ENCODE assay signal across 17 cellular contexts in genomic region chr11:86205415-86206268, GRCh38. TPM values are rescaled to one million over a fixed set of nuclear protein-coding genes. Genes with fewer than 3 reads are reported as not detected.
DNase-seq lines count a peak whose midpoint lies in the region; ATAC-seq and TF ChIP-seq lines count a peak whose summit lies in the region.
"Had no signal": no experiment of that assay in that cellular context is flagged by ENCODE, and none has a peak within 500 bp of the region (broad histone marks: within the 10 kb centered on the region; RNA-seq: fewer than 3 reads in every experiment).

No MANE protein-coding gene starts in this region.

- no peak overlapping the region for H3K9ac ChIP-seq in Karpas-422 (ENCODE audit: low read length)

- no peak for TF ChIP-seq CTCF in MCF 10A (IDR thresholded peaks at IDR 0.05; ENCODE audit: unreplicated experiment)

- no peaks in the 10 kb centered on the region for H3K9me3 ChIP-seq in Karpas-422 (ENCODE audit: low read length)

- H3K27me3 Mint-ChIP-seq in MCF 10A (ENCODE audit: insufficient read depth, unreplicated experiment) = no peaks in the 10 kb centered on the region
- no peaks in the 10 kb centered on the region for H3K27me3 Mint-ChIP-seq in stimulated activated naive B cell treated with anti-CD40 and anti-IgM and Interleukin-4, amounts not matched to agents 10 μg/mL and 1 μg/mL and 100 μg/mL, for 72 hours
- H3K27me3 Mint-ChIP-seq: activated naive CD4-positive, alpha-beta T cell treated with anti-CD3 and anti-CD28 coated beads, Interleukin-2, amount 50 U/mL, for 24 hours; activated T-cell treated with anti-CD3 and anti-CD28 coated beads, Interleukin-2, amount 50 U/mL, for 24 hours; naive B cell had no signal

- H3K27ac ChIP-seq in Karpas-422 (ENCODE audit: low read length) = peak overlapping the region; percentile 86
- H3K27ac ChIP-seq: epithelial cell of prostate had no signal

- POLR2A ChIA-PET in MCF 10A (lab: Yijun Ruan, JAX) = interaction anchor here (0.6 to 1.9 kb wide), 3 partner anchors 9 to 578 kb away, joined by 3 to 5 read pairs (median 4); no protein-coding TSS in a partner anchor

- peaks cover 82% of the 10 kb centered on the region for H3K4me1 ChIP-seq in Karpas-422 (ENCODE audit: low read length)

- H3K36me3 ChIP-seq in Karpas-422 (ENCODE audit: insufficient read depth, low read length) = no peaks in the 10 kb centered on the region

- H3K27ac Mint-ChIP-seq in MCF 10A (ENCODE audit: low read depth, unreplicated experiment) = no peak overlapping the region
- no peak overlapping the region for H3K27ac Mint-ChIP-seq in stimulated activated naive B cell treated with anti-CD40 and anti-IgM and Interleukin-4, amounts not matched to agents 10 μg/mL and 1 μg/mL and 100 μg/mL, for 72 hours
- H3K27ac Mint-ChIP-seq: activated naive CD4-positive, alpha-beta T cell treated with anti-CD3 and anti-CD28 coated beads, Interleukin-2, amount 50 U/mL, for 24 hours; activated T-cell treated with anti-CD3 and anti-CD28 coated beads, Interleukin-2, amount 50 U/mL, for 24 hours had no signal

- no peaks in the 10 kb centered on the region for H3K79me2 ChIP-seq in Karpas-422 (ENCODE audit: low read length)

- H2AFZ ChIP-seq in Karpas-422 (ENCODE audit: low read length) = peak overlapping the region; percentile 62

- no peaks in the 10 kb centered on the region for H3K27me3 ChIP-seq in Karpas-422 (ENCODE audit: low read length)

- CTCF ChIA-PET in MCF 10A (lab: Yijun Ruan, JAX) = interaction anchor here (0.7 to 3.3 kb wide), 5 partner anchors 12 to 278 kb away, joined by 3 to 32 read pairs (median 4); no protein-coding TSS in a partner anchor

- no peaks in the 10 kb centered on the region for H4K20me1 ChIP-seq in Karpas-422 (ENCODE audit: insufficient read depth, low read depth, low read length)

- H3K4me2 ChIP-seq in Karpas-422 (ENCODE audit: low read depth, low read length, poor library complexity, severe bottlenecking) = peak overlapping the region; percentile 0

- DNase-seq in Ammon's horn (ENCODE audit: low spot score) = peak; percentile 53
- DNase-seq in Karpas-422 = peak; percentile 82
- peak; percentile 21 for DNase-seq in RPMI7951 (ENCODE audit: low read depth)
- peak; percentile 30 for DNase-seq in myocyte (ENCODE audit: low read depth)
- no peak for DNase-seq in 8988T
- no peak for DNase-seq in MCF 10A (ENCODE audit: unreplicated experiment)
- DNase-seq in stimulated activated naive B cell treated with anti-CD40 and anti-IgM and Interleukin-4, amounts not matched to agents 10 μg/mL and 1 μg/mL and 100 μg/mL, for 72 hours = no peak
- DNase-seq: activated CD4-positive, alpha-beta T cell treated with anti-CD3 and anti-CD28 coated beads, Interleukin-2, amount 50 U/mL, for 4 hours; activated T-cell treated with anti-CD3 and anti-CD28 coated beads, Interleukin-2, amount 50 U/mL, for 24 hours; dermis blood vessel endothelial cell; DMS 273 treated with DMSO at 0.1 percent for 48 hours; left ventricle myocardium superior; naive B cell; OCI-M1 had no signal

- H3K4me3 Mint-ChIP-seq in MCF 10A (ENCODE audit: unreplicated experiment) = no peak overlapping the region
- no peak overlapping the region for H3K4me3 Mint-ChIP-seq in stimulated activated naive B cell treated with anti-CD40 and anti-IgM and Interleukin-4, amounts not matched to agents 10 μg/mL and 1 μg/mL and 100 μg/mL, for 72 hours
- H3K4me3 Mint-ChIP-seq: activated naive CD4-positive, alpha-beta T cell treated with anti-CD3 and anti-CD28 coated beads, Interleukin-2, amount 50 U/mL, for 24 hours; activated T-cell treated with anti-CD3 and anti-CD28 coated beads, Interleukin-2, amount 50 U/mL, for 24 hours; naive B cell had no signal

- no peak overlapping the region for H3K4me3 ChIP-seq in Karpas-422 (ENCODE audit: low read length)

- no peaks in the 10 kb centered on the region for H3K9me2 ChIP-seq in Karpas-422 (replicated peaks; ENCODE audit: insufficient read depth, low read length)

- H3K9me3 Mint-ChIP-seq in MCF 10A (ENCODE audit: unreplicated experiment) = no peaks in the 10 kb centered on the region
- peaks cover 3 to 6% of the 10 kb centered on the region in 2 donors for H3K9me3 Mint-ChIP-seq in stimulated activated naive B cell treated with anti-CD40 and anti-IgM and Interleukin-4, amounts not matched to agents 10 μg/mL and 1 μg/mL and 100 μg/mL, for 72 hours
- H3K9me3 Mint-ChIP-seq: activated naive CD4-positive, alpha-beta T cell treated with anti-CD3 and anti-CD28 coated beads, Interleukin-2, amount 50 U/mL, for 24 hours; naive B cell had no signal

- ATAC-seq in GM19463 (IDR thresholded peaks at IDR 0.05; ENCODE audit: unreplicated experiment) = no peak
- no peak for ATAC-seq in stimulated activated naive B cell treated with anti-CD40 and anti-IgM and Interleukin-4, amounts not matched to agents 10 μg/mL and 1 μg/mL and 100 μg/mL, for 72 hours (replicated peaks)
- ATAC-seq: left ventricle myocardium superior had no signal

- intact Hi-C loops in MCF 10A (cut with micrococcal nuclease) = no loop called here

- no TSS peak for BruUV-seq in MCF 10A (replicated peaks; lab: Mats Ljungman, UMichigan)

- no peaks in the 10 kb centered on the region for H3K4me1 Mint-ChIP-seq in MCF 10A (ENCODE audit: insufficient read depth, unreplicated experiment)
- H3K4me1 Mint-ChIP-seq in stimulated activated naive B cell treated with anti-CD40 and anti-IgM and Interleukin-4, amounts not matched to agents 10 μg/mL and 1 μg/mL and 100 μg/mL, for 72 hours = peaks cover 12 to 18% of the 10 kb centered on the region in 2 donors
- H3K4me1 Mint-ChIP-seq: activated naive CD4-positive, alpha-beta T cell treated with anti-CD3 and anti-CD28 coated beads, Interleukin-2, amount 50 U/mL, for 24 hours had no signal

- no peaks in the 10 kb centered on the region for H3K36me3 Mint-ChIP-seq in MCF 10A (ENCODE audit: insufficient read depth, unreplicated experiment)
- H3K36me3 Mint-ChIP-seq in stimulated activated naive B cell treated with anti-CD40 and anti-IgM and Interleukin-4, amounts not matched to agents 10 μg/mL and 1 μg/mL and 100 μg/mL, for 72 hours = no peaks in the 10 kb centered on the region
- H3K36me3 Mint-ChIP-seq: activated naive CD4-positive, alpha-beta T cell treated with anti-CD3 and anti-CD28 coated beads, Interleukin-2, amount 50 U/mL, for 24 hours; naive B cell had no signal

RNA-seq across cellular contexts. Expression of gene EED, which starts 38.9 kb away (rescaled TPM):
- 100 and 137 TPM in 2 replicates for total RNA-seq in Karpas-422 (2014; rRNA removed; shearing (Covaris generic); ENCODE audit: low replicate concordance)
- total RNA-seq in RPMI7951 (2014; rRNA removed; shearing (Covaris generic)) = 23.1 and 27.6 TPM in 2 replicates
- 15.8 and 16.3 TPM in 2 replicates for total RNA-seq in myocyte
- 14.7 TPM for polyA plus RNA-seq in myocyte (2012)
- 20.9 and 22.9 TPM in 2 replicates for total RNA-seq in MCF 10A (2022)

Comparison
In these comparisons a context has a peak if more than half of its experiments do, and no peak if none do; other contexts are left out.
1. DNase-seq: peak in Ammon's horn (single experiment), Karpas-422 (single experiment), RPMI7951 (single experiment) and myocyte (single experiment); none in 8988T (single experiment), MCF 10A (single experiment) and stimulated activated naive B cell treated with anti-CD40 and anti-IgM and Interleukin-4, amounts not matched to agents 10 μg/mL and 1 μg/mL and 100 μg/mL, for 72 hours (single experiment).